1 cellular context compared by ENCODE assay signal in the genomic region with DNA sequence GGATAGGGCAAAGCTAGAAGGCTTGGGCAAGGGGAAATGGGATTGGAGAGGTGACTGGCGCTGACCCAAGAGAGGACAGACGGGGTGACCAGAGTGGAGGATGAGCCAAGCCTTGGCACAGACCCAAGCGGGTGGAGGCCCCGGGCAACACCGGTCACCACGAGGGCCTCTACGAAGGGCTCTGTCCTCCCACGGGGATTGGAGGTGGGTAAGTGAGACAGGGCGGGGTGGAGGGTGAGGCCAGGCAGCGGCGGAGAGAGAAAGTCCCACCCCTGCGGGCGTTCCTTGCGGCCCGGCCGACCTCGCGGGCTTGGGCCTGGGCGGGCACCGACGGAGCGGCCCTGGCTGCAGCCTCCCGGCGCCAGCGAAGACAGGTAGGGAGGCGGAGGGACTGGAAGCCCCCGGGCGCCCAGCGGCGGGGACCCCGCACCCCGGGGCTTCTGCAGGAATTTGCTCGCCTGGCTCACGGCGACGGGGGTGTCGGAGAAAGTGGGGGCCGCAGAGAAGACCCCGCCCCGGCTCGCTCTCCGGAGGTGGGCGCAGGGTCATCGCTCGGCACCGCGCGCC.
TF ChIP-seq lines count a peak whose summit lies in the region.

A gene with protein sequence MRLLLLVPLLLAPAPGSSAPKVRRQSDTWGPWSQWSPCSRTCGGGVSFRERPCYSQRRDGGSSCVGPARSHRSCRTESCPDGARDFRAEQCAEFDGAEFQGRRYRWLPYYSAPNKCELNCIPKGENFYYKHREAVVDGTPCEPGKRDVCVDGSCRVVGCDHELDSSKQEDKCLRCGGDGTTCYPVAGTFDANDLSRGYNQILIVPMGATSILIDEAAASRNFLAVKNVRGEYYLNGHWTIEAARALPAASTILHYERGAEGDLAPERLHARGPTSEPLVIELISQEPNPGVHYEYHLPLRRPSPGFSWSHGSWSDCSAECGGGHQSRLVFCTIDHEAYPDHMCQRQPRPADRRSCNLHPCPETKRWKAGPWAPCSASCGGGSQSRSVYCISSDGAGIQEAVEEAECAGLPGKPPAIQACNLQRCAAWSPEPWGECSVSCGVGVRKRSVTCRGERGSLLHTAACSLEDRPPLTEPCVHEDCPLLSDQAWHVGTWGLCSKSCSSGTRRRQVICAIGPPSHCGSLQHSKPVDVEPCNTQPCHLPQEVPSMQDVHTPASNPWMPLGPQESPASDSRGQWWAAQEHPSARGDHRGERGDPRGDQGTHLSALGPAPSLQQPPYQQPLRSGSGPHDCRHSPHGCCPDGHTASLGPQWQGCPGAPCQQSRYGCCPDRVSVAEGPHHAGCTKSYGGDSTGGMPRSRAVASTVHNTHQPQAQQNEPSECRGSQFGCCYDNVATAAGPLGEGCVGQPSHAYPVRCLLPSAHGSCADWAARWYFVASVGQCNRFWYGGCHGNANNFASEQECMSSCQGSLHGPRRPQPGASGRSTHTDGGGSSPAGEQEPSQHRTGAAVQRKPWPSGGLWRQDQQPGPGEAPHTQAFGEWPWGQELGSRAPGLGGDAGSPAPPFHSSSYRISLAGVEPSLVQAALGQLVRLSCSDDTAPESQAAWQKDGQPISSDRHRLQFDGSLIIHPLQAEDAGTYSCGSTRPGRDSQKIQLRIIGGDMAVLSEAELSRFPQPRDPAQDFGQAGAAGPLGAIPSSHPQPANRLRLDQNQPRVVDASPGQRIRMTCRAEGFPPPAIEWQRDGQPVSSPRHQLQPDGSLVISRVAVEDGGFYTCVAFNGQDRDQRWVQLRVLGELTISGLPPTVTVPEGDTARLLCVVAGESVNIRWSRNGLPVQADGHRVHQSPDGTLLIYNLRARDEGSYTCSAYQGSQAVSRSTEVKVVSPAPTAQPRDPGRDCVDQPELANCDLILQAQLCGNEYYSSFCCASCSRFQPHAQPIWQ (plus strand): TSS at position 288 of the 567 bp plus-strand sequence. CDS start 2,273 bp downstream, outside the sequence.

TF ChIP-seq in SK-N-SH treated with all-trans-retinoic acid at 6 μM for 48 hours, 23 proteins besides CTCF, POLR2A, EP300 and RAD21 (continued from another document):
- TF ChIP-seq ZFP30 (CRISPR knock-in tag; IDR thresholded peaks at IDR 0.05), result no peak
- TF ChIP-seq ZNF8 (CRISPR knock-in tag; IDR thresholded peaks at IDR 0.05), result no peak
- TF ChIP-seq CSDC2 (CRISPR knock-in tag; IDR thresholded peaks at IDR 0.05), result no peak
- TF ChIP-seq ARNTL (CRISPR knock-in tag; IDR thresholded peaks at IDR 0.05; ENCODE audit: borderline replicate concordance, low read depth), result no peak
- no peak for TF ChIP-seq ISL1 (CRISPR knock-in tag; IDR thresholded peaks at IDR 0.05)
